ENCODE assay signal across 1 cellular context in the genomic region with DNA sequence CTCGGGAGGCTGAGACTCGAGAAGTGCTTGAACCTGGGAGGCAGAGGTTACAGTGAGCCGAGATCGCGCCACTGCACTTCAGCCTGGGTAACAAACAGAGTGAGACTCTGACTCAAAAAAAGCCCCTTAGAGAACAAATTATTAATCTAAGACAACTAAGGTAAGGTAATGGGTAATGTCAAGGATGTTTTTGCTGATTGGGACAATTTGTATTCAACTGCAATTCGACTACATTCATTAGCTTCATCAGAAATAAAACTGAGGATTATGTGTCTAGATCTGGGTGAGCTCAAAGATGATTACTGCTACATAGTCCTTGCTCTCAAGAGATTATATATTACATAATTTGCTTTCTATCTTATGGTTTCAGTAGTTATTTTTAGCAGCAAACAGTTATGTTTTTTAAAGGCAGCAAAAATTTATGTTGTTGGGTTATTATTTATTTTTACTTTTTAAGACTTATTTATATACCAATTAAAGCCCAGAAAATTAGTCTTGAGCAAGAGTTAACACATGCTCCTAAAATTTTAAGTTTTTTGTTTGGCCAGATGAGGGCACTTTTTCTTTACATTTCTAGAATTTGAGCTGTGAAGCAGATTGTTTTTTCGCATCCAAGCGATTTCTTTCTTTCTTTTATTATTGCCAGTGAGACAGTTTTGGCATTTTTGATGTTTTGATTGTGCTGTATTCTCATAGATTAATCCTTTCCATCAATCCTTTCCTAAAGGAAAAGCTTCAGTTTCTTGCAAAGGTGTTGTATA.
TF ChIP-seq lines count a peak whose summit lies in the region.

No MANE protein-coding gene starts in this region.

TF ChIP-seq in HCT116, 20 proteins besides CTCF, POLR2A, EP300 and RAD21 (continued from another document):
- TF ChIP-seq ZBTB33 (IDR thresholded peaks at IDR 0.05; ENCODE audit: extremely low read depth, insufficient replicate concordance, low read length) (no peak), JUND (IDR thresholded peaks at IDR 0.05) (no peak)
- TF ChIP-seq, protein P1, sequence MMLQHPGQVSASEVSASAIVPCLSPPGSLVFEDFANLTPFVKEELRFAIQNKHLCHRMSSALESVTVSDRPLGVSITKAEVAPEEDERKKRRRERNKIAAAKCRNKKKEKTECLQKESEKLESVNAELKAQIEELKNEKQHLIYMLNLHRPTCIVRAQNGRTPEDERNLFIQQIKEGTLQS (IDR thresholded peaks at IDR 0.05): no peak
